19 cellular contexts compared by ENCODE assay signal in the genomic region with DNA sequence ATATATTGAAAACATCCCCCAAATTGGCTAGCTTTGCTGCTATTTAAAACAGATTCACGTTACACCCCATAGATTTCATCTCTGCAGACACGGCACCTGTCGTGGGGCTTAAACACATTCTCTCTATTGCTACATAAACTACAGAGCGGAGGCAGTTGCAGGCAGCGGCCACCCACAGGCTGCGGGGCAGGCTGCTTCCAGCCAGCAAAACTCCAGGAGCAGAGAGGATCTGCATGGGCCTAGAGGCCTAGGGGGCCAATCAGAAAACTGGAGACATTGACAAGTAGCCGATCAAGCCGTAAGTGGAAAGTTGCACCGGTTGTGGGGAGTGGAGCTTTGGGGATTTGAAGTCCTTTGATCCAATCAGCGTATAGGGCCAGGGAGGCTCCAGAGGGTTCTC.
DNase-seq lines count a peak whose midpoint lies in the region; ATAC-seq and TF ChIP-seq lines count a peak whose summit lies in the region.
"Had no signal": no experiment of that assay in that cellular context is flagged by ENCODE, and none has a peak within 500 bp of the region (broad histone marks: within the 10 kb centered on the region; RNA-seq: fewer than 3 reads in every experiment).

No MANE protein-coding gene starts in this region.

- H3K36me3 Mint-ChIP-seq in neural progenitor cell: no peaks in the 10 kb centered on the region

- no peaks in the 10 kb centered on the region for H4K20me1 ChIP-seq in neural progenitor cell (ENCODE audit: low read depth)

- peak; percentile 12 for DNase-seq in NCI-H2171 treated with DMSO at 0.1 percent for 48 hours (lab: John Stamatoyannopoulos, UW)
- DNase-seq in NCI-H2171 (lab: John Stamatoyannopoulos, UW): no peak
- peak; percentile 33 to 61 for DNase-seq in SJCRH30
- peak; percentile 60 for DNase-seq in ecto neural progenitor cell (ENCODE audit: low spot score)
- DNase-seq in neural progenitor cell (ENCODE audit: low spot score): peak; percentile 33
- no peak for DNase-seq in pons (ENCODE audit: low spot score)
- DNase-seq in NCI-H510A treated with DMSO at 0.1 percent for 48 hours (lab: John Stamatoyannopoulos, UW): no peak
- DNase-seq: ACHN, GM23248, KBM-7, MV-4-11, NCI-H1105 treated with DMSO at 0.1 percent for 48 hours, NCI-H2029, NCI-H2227 treated with DMSO at 0.1 percent for 48 hours, NCI-H69, PC-3, T-helper 1 cell had no signal

- H3K79me2 ChIP-seq in neural progenitor cell (ENCODE audit: low read depth): no peaks in the 10 kb centered on the region

- H3K36me3 ChIP-seq in SJCRH30: no peaks in the 10 kb centered on the region
- H3K36me3 ChIP-seq in neural progenitor cell: no peaks in the 10 kb centered on the region

- peaks cover 8% of the 10 kb centered on the region for H3F3A ChIP-seq in neural progenitor cell (ENCODE audit: low read depth)

- H3K4me1 ChIP-seq in SJCRH30 (0 out of 2 replicates have a peak, but pooled peaks cover 6% of the 10 kb centered on the region), neural progenitor cell (no peaks in the 10 kb centered on the region)

- H3K27me3 Mint-ChIP-seq in neural progenitor cell (ENCODE audit: insufficient read depth, low read depth): peaks cover 11% of the 10 kb centered on the region

- no peak overlapping the region for H3K9ac ChIP-seq in neural progenitor cell
- H3K9ac ChIP-seq: GM23248 had no signal

- TF ChIP-seq CTCF in neural progenitor cell (IDR thresholded peaks at IDR 0.05): no peak

- H3K27ac Mint-ChIP-seq in neural progenitor cell: no peak overlapping the region

- no peak overlapping the region for H3K4me3 ChIP-seq in SJCRH30
- no peak overlapping the region for H3K4me3 ChIP-seq in neural progenitor cell
- H3K4me3 ChIP-seq: GM23248 had no signal

- peaks cover 13% of the 10 kb centered on the region for H3K4me1 Mint-ChIP-seq in neural progenitor cell

- H3K4me2 ChIP-seq in neural progenitor cell: no peak overlapping the region

- H3K27ac ChIP-seq in SJCRH30 (no peak overlapping the region), neural progenitor cell (no peak overlapping the region)
- H3K27ac ChIP-seq: 22Rv1, GM23248 had no signal

- H3K27me3 ChIP-seq in SJCRH30 (peaks cover 8% of the 10 kb centered on the region; the same call in 1 of the 2 replicates), neural progenitor cell (no peaks in the 10 kb centered on the region)

- H3K9me3 Mint-ChIP-seq in neural progenitor cell: no peaks in the 10 kb centered on the region

- H2AFZ ChIP-seq in neural progenitor cell (replicated peaks): no peak overlapping the region
- H2AFZ ChIP-seq: GM23248 had no signal

- H3K9me3 ChIP-seq in SJCRH30 (replicated peaks) (no peaks in the 10 kb centered on the region), neural progenitor cell (ENCODE audit: low read depth) (no peaks in the 10 kb centered on the region)

- no peak for ATAC-seq in HG03039 (IDR thresholded peaks at IDR 0.05; ENCODE audit: unreplicated experiment)
- ATAC-seq: PC-3 had no signal

- H3K4me3 Mint-ChIP-seq in neural progenitor cell: no peak overlapping the region

Comparison
In these comparisons a context has a peak if more than half of its experiments do, and no peak if none do; other contexts are left out.
1. DNase-seq: peak in NCI-H2171 treated with DMSO at 0.1 percent for 48 hours (single experiment), SJCRH30 (2 of 2), ecto neural progenitor cell (single experiment) and neural progenitor cell (single experiment); none in NCI-H2171 (single experiment), pons (single experiment) and NCI-H510A treated with DMSO at 0.1 percent for 48 hours (single experiment).